In the genomic region with DNA sequence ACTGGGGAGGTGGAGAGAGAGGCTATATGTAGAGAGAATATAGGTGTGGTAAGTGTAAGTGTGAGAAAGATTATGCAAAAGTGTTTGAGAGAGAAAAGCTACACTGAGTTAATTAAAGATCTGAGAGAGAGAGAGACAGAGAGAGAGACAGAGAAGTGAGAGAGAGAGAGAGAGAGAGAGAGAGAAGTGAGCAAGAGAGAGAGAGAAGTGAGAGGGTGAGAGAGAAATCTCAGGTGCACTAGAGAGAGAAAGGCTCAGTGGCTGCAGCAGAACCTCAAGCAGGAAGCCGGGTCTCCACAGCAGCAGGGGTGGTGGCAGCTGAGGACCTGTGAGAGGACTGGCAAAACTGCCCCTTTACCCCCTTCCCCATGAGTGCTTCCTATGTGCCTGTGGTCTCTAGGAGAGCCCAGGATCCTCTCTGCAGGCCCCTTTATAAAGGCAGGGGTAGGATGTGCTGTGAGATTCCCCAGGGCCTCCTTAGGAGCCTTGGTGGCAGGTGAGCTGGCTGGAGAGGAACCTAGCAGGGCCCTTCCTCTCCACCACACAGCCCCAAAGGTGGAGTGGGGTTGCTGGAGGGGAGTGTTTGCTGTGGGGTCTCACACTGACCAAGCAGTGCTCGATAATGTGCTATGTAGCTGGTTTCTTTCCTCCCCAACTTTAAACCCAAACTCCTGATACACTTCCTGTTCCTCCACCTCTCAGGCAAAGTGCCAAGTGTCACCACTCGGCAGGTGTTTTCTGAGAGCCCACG, we compare ENCODE assay signal across 1 cellular context.
TF ChIP-seq lines count a peak whose summit lies in the region.

No MANE protein-coding gene starts in this region.

TF ChIP-seq in GM12878, 131 proteins besides CTCF, POLR2A, EP300 and RAD21 (continued from another document):
- TF ChIP-seq ZBTB33 (IDR thresholded peaks at IDR 0.05): no peak
- TF ChIP-seq, protein P1, sequence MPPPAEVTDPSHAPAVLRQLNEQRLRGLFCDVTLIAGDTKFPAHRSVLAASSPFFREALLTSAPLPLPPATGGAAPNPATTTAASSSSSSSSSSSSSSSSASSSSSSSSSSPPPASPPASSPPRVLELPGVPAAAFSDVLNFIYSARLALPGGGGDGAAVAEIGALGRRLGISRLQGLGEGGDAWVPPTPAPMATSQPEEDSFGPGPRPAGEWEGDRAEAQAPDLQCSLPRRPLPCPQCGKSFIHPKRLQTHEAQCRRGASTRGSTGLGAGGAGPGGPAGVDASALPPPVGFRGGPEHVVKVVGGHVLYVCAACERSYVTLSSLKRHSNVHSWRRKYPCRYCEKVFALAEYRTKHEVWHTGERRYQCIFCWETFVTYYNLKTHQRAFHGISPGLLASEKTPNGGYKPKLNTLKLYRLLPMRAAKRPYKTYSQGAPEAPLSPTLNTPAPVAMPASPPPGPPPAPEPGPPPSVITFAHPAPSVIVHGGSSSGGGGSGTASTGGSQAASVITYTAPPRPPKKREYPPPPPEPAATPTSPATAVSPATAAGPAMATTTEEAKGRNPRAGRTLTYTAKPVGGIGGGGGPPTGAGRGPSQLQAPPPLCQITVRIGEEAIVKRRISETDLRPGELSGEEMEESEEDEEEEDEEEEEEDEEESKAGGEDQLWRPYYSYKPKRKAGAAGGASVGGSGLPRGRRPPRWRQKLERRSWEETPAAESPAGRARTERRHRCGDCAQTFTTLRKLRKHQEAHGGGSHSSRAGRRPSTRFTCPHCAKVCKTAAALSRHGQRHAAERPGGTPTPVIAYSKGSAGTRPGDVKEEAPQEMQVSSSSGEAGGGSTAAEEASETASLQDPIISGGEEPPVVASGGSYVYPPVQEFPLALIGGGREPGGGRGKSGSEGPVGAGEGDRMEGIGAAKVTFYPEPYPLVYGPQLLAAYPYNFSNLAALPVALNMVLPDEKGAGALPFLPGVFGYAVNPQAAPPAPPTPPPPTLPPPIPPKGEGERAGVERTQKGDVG (CRISPR knock-in tag; IDR thresholded peaks at IDR 0.05): no peak
- TF ChIP-seq ETV6 (conservative IDR thresholded peaks at IDR 0.05 in 1 of 2, IDR thresholded peaks at IDR 0.05 in 1 of 2; ENCODE audit: borderline replicate concordance in 1 of 2, low read depth in 1 of 2): peak in 1 of 2 experiments; percentile 19; a peak in 1 of 4 replicates
- 0 out of 4 replicates have a peak, but pooled peaks of 1 of the 2 experiments have one; percentile 16 for TF ChIP-seq BHLHE40 (IDR thresholded peaks at IDR 0.05; ENCODE audit: borderline replicate concordance in 1 of 2, low read depth in 2 of 2, low read length in 1 of 2)
- TF ChIP-seq SPI1 (IDR thresholded peaks at IDR 0.05; ENCODE audit: borderline replicate concordance, insufficient read depth, low read depth, low read length): peak; percentile 54
- no peak for TF ChIP-seq HDAC6 (IDR thresholded peaks at IDR 0.05; ENCODE audit: unreplicated experiment)
- no peak for TF ChIP-seq CBX3 (IDR thresholded peaks at IDR 0.05; ENCODE audit: borderline replicate concordance, low read depth)
- TF ChIP-seq USF2 (IDR thresholded peaks at IDR 0.05; ENCODE audit: borderline replicate concordance, low read depth, low read length): no peak
- TF ChIP-seq IKZF1 (conservative IDR thresholded peaks at IDR 0.05): peak; percentile 8; the same call in 1 of the 2 replicates
- TF ChIP-seq CREB1 (IDR thresholded peaks at IDR 0.05; ENCODE audit: low read depth): 0 out of 2 replicates have a peak, but pooled peaks have one; percentile 30
- TF ChIP-seq NFYA (IDR thresholded peaks at IDR 0.05; ENCODE audit: borderline replicate concordance, low read depth, low read length): no peak
- TF ChIP-seq STAT1 (conservative IDR thresholded peaks at IDR 0.05): no peak
- TF ChIP-seq ZZZ3 (IDR thresholded peaks at IDR 0.05; ENCODE audit: control insufficient read depth, insufficient read length, low read depth): peak; percentile 98
- no peak for TF ChIP-seq PAX8 (IDR thresholded peaks at IDR 0.05)
- TF ChIP-seq, protein P2, sequence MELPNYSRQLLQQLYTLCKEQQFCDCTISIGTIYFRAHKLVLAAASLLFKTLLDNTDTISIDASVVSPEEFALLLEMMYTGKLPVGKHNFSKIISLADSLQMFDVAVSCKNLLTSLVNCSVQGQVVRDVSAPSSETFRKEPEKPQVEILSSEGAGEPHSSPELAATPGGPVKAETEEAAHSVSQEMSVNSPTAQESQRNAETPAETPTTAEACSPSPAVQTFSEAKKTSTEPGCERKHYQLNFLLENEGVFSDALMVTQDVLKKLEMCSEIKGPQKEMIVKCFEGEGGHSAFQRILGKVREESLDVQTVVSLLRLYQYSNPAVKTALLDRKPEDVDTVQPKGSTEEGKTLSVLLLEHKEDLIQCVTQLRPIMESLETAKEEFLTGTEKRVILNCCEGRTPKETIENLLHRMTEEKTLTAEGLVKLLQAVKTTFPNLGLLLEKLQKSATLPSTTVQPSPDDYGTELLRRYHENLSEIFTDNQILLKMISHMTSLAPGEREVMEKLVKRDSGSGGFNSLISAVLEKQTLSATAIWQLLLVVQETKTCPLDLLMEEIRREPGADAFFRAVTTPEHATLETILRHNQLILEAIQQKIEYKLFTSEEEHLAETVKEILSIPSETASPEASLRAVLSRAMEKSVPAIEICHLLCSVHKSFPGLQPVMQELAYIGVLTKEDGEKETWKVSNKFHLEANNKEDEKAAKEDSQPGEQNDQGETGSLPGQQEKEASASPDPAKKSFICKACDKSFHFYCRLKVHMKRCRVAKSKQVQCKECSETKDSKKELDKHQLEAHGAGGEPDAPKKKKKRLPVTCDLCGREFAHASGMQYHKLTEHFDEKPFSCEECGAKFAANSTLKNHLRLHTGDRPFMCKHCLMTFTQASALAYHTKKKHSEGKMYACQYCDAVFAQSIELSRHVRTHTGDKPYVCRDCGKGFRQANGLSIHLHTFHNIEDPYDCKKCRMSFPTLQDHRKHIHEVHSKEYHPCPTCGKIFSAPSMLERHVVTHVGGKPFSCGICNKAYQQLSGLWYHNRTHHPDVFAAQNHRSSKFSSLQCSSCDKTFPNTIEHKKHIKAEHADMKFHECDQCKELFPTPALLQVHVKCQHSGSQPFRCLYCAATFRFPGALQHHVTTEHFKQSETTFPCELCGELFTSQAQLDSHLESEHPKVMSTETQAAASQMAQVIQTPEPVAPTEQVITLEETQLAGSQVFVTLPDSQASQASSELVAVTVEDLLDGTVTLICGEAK (IDR thresholded peaks at IDR 0.05; ENCODE audit: borderline replicate concordance): no peak
- no peak for TF ChIP-seq ZNF24 (IDR thresholded peaks at IDR 0.05)
